ENCODE assay signal across 10 cellular contexts in the genomic region with DNA sequence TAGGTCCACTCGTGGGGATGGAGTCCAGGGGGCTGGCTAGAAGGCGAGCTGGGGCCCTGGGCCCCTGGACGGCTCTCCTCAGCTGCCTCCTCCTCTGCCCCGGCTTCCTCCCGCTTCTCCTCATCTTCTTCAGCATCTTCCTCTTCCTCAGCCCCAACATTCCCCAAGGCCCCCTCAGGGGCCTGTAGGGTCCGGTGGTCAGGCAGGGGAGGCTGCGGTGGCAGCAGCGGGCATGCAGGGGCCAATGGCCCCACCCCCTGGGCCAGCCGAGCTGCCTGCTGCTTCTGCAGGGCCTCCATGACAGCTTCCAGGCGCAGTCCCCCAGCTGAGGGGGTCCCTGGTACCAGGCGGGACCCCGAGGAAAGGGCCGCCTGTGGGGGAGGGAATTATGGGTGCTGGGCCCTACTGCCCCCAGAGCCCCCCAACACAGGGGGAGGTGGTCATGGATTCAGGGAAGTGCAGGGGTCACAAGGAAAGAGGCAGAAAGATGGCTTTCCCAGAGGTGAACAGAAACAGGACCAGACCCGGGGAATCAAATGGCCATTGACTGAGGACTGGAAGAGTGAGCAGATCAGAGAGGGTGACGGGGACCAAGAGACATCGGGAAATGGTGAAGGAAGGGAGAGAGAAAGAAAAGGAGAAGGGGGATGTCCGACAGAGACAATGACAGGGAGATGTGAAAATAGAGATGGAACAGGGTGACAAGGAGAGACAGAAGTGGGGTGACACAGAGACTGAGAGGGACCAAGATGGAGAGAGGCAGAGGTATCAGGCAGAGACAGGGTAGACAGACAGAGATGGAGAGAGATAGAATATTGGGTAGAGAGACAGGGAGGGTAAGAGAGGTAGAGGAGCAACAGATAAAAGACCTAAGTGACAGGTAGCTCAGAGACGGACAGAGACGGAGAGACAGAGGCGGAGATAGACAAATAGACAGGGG. TPM values are rescaled to one million over a fixed set of nuclear protein-coding genes. Genes with fewer than 3 reads are reported as not detected.
DNase-seq lines count a peak whose midpoint lies in the region; ATAC-seq and TF ChIP-seq lines count a peak whose summit lies in the region.
"Had no signal": no experiment of that assay in that cellular context is flagged by ENCODE, and none has a peak within 500 bp of the region (broad histone marks: within the 10 kb centered on the region; RNA-seq: fewer than 3 reads in every experiment).

No MANE protein-coding gene starts in this region.

- no peak overlapping the region for H3K27ac Mint-ChIP-seq in activated CD4-positive, alpha-beta T cell treated with anti-CD3 and anti-CD28 coated beads, Interleukin-2, amount 10 ng/mL, durations not matched to agents 7 days and 5 days
- no peak overlapping the region for H3K27ac Mint-ChIP-seq in activated T-helper 2 cell treated with anti-CD3 and anti-CD28 coated beads, Interferon-gamma antibody, Interleukin-2, Interleukin-4, amounts not matched to agents 10 μg/mL and 5 μg/mL and 100 μg/mL, durations not matched to agents 14 hours and 24 hours and 36 hours

- peaks cover 5% of the 10 kb centered on the region for H3K36me3 Mint-ChIP-seq in activated CD4-positive, alpha-beta T cell treated with anti-CD3 and anti-CD28 coated beads, Interleukin-2, amount 10 ng/mL, durations not matched to agents 7 days and 5 days (ENCODE audit: low read depth)
- peaks cover 13% of the 10 kb centered on the region for H3K36me3 Mint-ChIP-seq in activated T-helper 2 cell treated with anti-CD3 and anti-CD28 coated beads, Interferon-gamma antibody, Interleukin-2, Interleukin-4, amounts not matched to agents 10 μg/mL and 5 μg/mL and 100 μg/mL, durations not matched to agents 14 hours and 24 hours and 36 hours (ENCODE audit: low read depth)

- H3K4me3 Mint-ChIP-seq in activated CD4-positive, alpha-beta T cell treated with anti-CD3 and anti-CD28 coated beads, Interleukin-2, amount 10 ng/mL, durations not matched to agents 7 days and 5 days, result peak overlapping the region; percentile 61
- H3K4me3 Mint-ChIP-seq in activated T-helper 2 cell treated with anti-CD3 and anti-CD28 coated beads, Interferon-gamma antibody, Interleukin-2, Interleukin-4, amounts not matched to agents 10 μg/mL and 5 μg/mL and 100 μg/mL, durations not matched to agents 14 hours and 24 hours and 36 hours (ENCODE audit: low read depth), result peak overlapping the region; percentile 72

- H3K4me1 Mint-ChIP-seq in activated CD4-positive, alpha-beta T cell treated with anti-CD3 and anti-CD28 coated beads, Interleukin-2, amount 10 ng/mL, durations not matched to agents 7 days and 5 days, result peaks cover 17% of the 10 kb centered on the region
- peaks cover 10% of the 10 kb centered on the region for H3K4me1 Mint-ChIP-seq in activated T-helper 2 cell treated with anti-CD3 and anti-CD28 coated beads, Interferon-gamma antibody, Interleukin-2, Interleukin-4, amounts not matched to agents 10 μg/mL and 5 μg/mL and 100 μg/mL, durations not matched to agents 14 hours and 24 hours and 36 hours (ENCODE audit: low read depth)

- CTCF ChIA-PET in activated CD4-positive, alpha-beta T cell treated with anti-CD3 and anti-CD28 coated beads, Interleukin-2, amount 10 ng/mL, durations not matched to agents 7 days and 5 days (lab: Charles Lee), result interaction anchor here (1.0 to 1.7 kb wide), 2 partner anchors 10 to 16 kb away, joined by 3 to 4 read pairs; a partner anchor contains a TSS

- H3K27me3 ChIP-seq in spleen (replicated peaks in 1 of 7), result peaks cover 16 to 81% (median 73%) of the 10 kb centered on the region in 7 donors
- H3K27me3 ChIP-seq in BE2C, result peaks cover 45% of the 10 kb centered on the region

- peak overlapping the region; percentile 53 for H3K4me3 ChIP-seq in iPS-18c (ENCODE audit: insufficient read depth, low read depth, low read length)
- H3K4me3 ChIP-seq in spleen, result peak overlapping the region in 6 of 8 donors; percentile 26 to 64 (median 44)
- H3K4me3 ChIP-seq in BE2C (ENCODE audit: low read depth, low read length), result no peak overlapping the region

- intact Hi-C loops in activated T-helper 2 cell treated with anti-CD3 and anti-CD28 coated beads, Interferon-gamma antibody, Interleukin-2, Interleukin-4, amounts not matched to agents 10 μg/mL and 5 μg/mL and 100 μg/mL, durations not matched to agents 14 hours and 24 hours and 36 hours (cut with micrococcal nuclease), result no loop called here
- intact Hi-C loops in spleen (cut with DNase I; ENCODE audit: low total_unique reads), result no loop called here

- WGBS in spleen, 5 donors, result 34 to 50% (median 43%) methylated on average over 17 to 20 of the region's 20 CpGs

- POLR2A ChIA-PET in activated CD4-positive, alpha-beta T cell treated with anti-CD3 and anti-CD28 coated beads, Interleukin-2, amount 10 ng/mL, durations not matched to agents 7 days and 5 days (lab: Charles Lee), result no interaction called here

- H3K27me3 Mint-ChIP-seq in activated CD4-positive, alpha-beta T cell treated with anti-CD3 and anti-CD28 coated beads, Interleukin-2, amount 10 ng/mL, durations not matched to agents 7 days and 5 days, result peaks cover 67% of the 10 kb centered on the region
- H3K27me3 Mint-ChIP-seq in activated T-helper 2 cell treated with anti-CD3 and anti-CD28 coated beads, Interferon-gamma antibody, Interleukin-2, Interleukin-4, amounts not matched to agents 10 μg/mL and 5 μg/mL and 100 μg/mL, durations not matched to agents 14 hours and 24 hours and 36 hours (ENCODE audit: low read depth), result peaks cover 63% of the 10 kb centered on the region

- TF ChIP-seq CTCF in spleen (IDR thresholded peaks at IDR 0.05 in 8 of 11, conservative IDR thresholded peaks at IDR 0.05 in 3 of 11), result no peak
- no peak for TF ChIP-seq CTCF in BE2C (IDR thresholded peaks at IDR 0.05; ENCODE audit: low read depth, low read length)

- H3K27ac ChIP-seq in spleen, result no peak overlapping the region

- ATAC-seq in HG03108 (IDR thresholded peaks at IDR 0.05; ENCODE audit: unreplicated experiment) (no peak), HG02759 (IDR thresholded peaks at IDR 0.05; ENCODE audit: unreplicated experiment) (no peak)

- peaks cover 2% of the 10 kb centered on the region for H3K9me3 ChIP-seq in iPS-18c (ENCODE audit: control insufficient read depth, insufficient read depth, low read length)
- no peaks in the 10 kb centered on the region for H3K9me3 ChIP-seq in spleen
- H3K9me3 ChIP-seq in BE2C, result no peaks in the 10 kb centered on the region

- H3K9me3 Mint-ChIP-seq in activated CD4-positive, alpha-beta T cell treated with anti-CD3 and anti-CD28 coated beads, Interleukin-2, amount 10 ng/mL, durations not matched to agents 7 days and 5 days, result no peaks in the 10 kb centered on the region
- no peaks in the 10 kb centered on the region for H3K9me3 Mint-ChIP-seq in activated T-helper 2 cell treated with anti-CD3 and anti-CD28 coated beads, Interferon-gamma antibody, Interleukin-2, Interleukin-4, amounts not matched to agents 10 μg/mL and 5 μg/mL and 100 μg/mL, durations not matched to agents 14 hours and 24 hours and 36 hours

- TF ChIP-seq POLR2A in spleen (IDR thresholded peaks at IDR 0.05), result no peak

- no peak for DNase-seq in activated CD4-positive, alpha-beta T cell treated with anti-CD3 and anti-CD28 coated beads, Interleukin-2, amount 10 ng/mL, durations not matched to agents 7 days and 5 days
- no peak for DNase-seq in activated CD4-positive, alpha-beta T cell treated with anti-CD3 and anti-CD28 coated beads for 1 hour
- no peak for DNase-seq in activated T-helper 2 cell treated with anti-CD3 and anti-CD28 coated beads, Interferon-gamma antibody, Interleukin-2, Interleukin-4, amounts not matched to agents 10 μg/mL and 5 μg/mL and 100 μg/mL, durations not matched to agents 14 hours and 24 hours and 36 hours (ENCODE audit: low spot score)
- DNase-seq in spleen (no peak), BE2C (no peak)
- DNase-seq: hippocampal formation had no signal

- peaks cover 0 to 43% (median 31%) of the 10 kb centered on the region in 6 donors for H3K4me1 ChIP-seq in spleen
- H3K4me1 ChIP-seq in BE2C, result no peaks in the 10 kb centered on the region; the same call in 1 of the 2 replicates

- H3K36me3 ChIP-seq in spleen (no peaks in the 10 kb centered on the region), BE2C (no peaks in the 10 kb centered on the region)

RNA-seq across cellular contexts. Expression of a gene that starts 0.9 kb away (rescaled TPM):
- under 1 TPM; 0.46 to 0.69 TPM for total RNA-seq in activated CD4-positive, alpha-beta T cell treated with anti-CD3 and anti-CD28 coated beads, Interleukin-2, amount 10 ng/mL, durations not matched to agents 7 days and 5 days
- total RNA-seq in activated T-helper 2 cell treated with anti-CD3 and anti-CD28 coated beads, Interferon-gamma antibody, Interleukin-2, Interleukin-4, amounts not matched to agents 10 μg/mL and 5 μg/mL and 100 μg/mL, durations not matched to agents 14 hours and 24 hours and 36 hours, result 0.14 and 0.21 TPM in 2 replicates
- total RNA-seq in spleen, result not detected
- not detected for polyA plus RNA-seq in spleen
- polyA plus RNA-seq in BE2C (2012; ENCODE audit: insufficient read depth, insufficient read length, low read depth), result not detected
- total RNA-seq: M059J had no signal

RNA-seq across cellular contexts. Expression of a gene that starts 7.7 kb away (rescaled TPM):
- 100 to 1,000 TPM; 150 to 153 TPM for total RNA-seq in activated CD4-positive, alpha-beta T cell treated with anti-CD3 and anti-CD28 coated beads, Interleukin-2, amount 10 ng/mL, durations not matched to agents 7 days and 5 days
- 57.8 and 65.5 TPM in 2 replicates for total RNA-seq in activated T-helper 2 cell treated with anti-CD3 and anti-CD28 coated beads, Interferon-gamma antibody, Interleukin-2, Interleukin-4, amounts not matched to agents 10 μg/mL and 5 μg/mL and 100 μg/mL, durations not matched to agents 14 hours and 24 hours and 36 hours
- total RNA-seq in spleen, result 10 to 100 TPM; 43.8 to 64.1 (median 52.1) TPM
- polyA plus RNA-seq in spleen, result 10 to 100 TPM; 59.3 to 79.8 (median 75.9) TPM
- polyA plus RNA-seq in BE2C (2012; ENCODE audit: insufficient read depth, insufficient read length, low read depth), result 154 TPM

RNA-seq across cellular contexts. Expression of a gene that starts 9.6 kb away (rescaled TPM):
- 10 to 100 TPM; 57.7 to 62.2 TPM for total RNA-seq in activated CD4-positive, alpha-beta T cell treated with anti-CD3 and anti-CD28 coated beads, Interleukin-2, amount 10 ng/mL, durations not matched to agents 7 days and 5 days
- total RNA-seq in activated T-helper 2 cell treated with anti-CD3 and anti-CD28 coated beads, Interferon-gamma antibody, Interleukin-2, Interleukin-4, amounts not matched to agents 10 μg/mL and 5 μg/mL and 100 μg/mL, durations not matched to agents 14 hours and 24 hours and 36 hours, result 105 and 109 TPM in 2 replicates
- total RNA-seq in spleen, result 10 to 100 TPM; 24.1 to 39.7 (median 28.4) TPM
- 10 to 100 TPM; 19.4 to 31.1 (median 24.4) TPM for polyA plus RNA-seq in spleen
- polyA plus RNA-seq in BE2C (2012; ENCODE audit: insufficient read depth, insufficient read length, low read depth), result 226 TPM

RNA-seq across cellular contexts. Expression of a gene that starts 16.1 kb away (rescaled TPM):
- 10 to 100 TPM; 22.7 to 26.8 TPM for total RNA-seq in activated CD4-positive, alpha-beta T cell treated with anti-CD3 and anti-CD28 coated beads, Interleukin-2, amount 10 ng/mL, durations not matched to agents 7 days and 5 days
- total RNA-seq in activated T-helper 2 cell treated with anti-CD3 and anti-CD28 coated beads, Interferon-gamma antibody, Interleukin-2, Interleukin-4, amounts not matched to agents 10 μg/mL and 5 μg/mL and 100 μg/mL, durations not matched to agents 14 hours and 24 hours and 36 hours, result 33.7 and 35.0 TPM in 2 replicates
- 10 to 100 TPM; 16.8 to 36.1 (median 21.5) TPM for total RNA-seq in spleen
- polyA plus RNA-seq in spleen, result 10 to 100 TPM; 32.5 to 54.1 (median 46.7) TPM
- polyA plus RNA-seq in BE2C (2012; ENCODE audit: insufficient read depth, insufficient read length, low read depth), result 78.3 TPM

RNA-seq across cellular contexts. Expression of a gene that starts 18.5 kb away (rescaled TPM):
- 100 to 1,000 TPM; 114 to 125 TPM for total RNA-seq in activated CD4-positive, alpha-beta T cell treated with anti-CD3 and anti-CD28 coated beads, Interleukin-2, amount 10 ng/mL, durations not matched to agents 7 days and 5 days
- 74.3 and 78.4 TPM in 2 replicates for total RNA-seq in activated T-helper 2 cell treated with anti-CD3 and anti-CD28 coated beads, Interferon-gamma antibody, Interleukin-2, Interleukin-4, amounts not matched to agents 10 μg/mL and 5 μg/mL and 100 μg/mL, durations not matched to agents 14 hours and 24 hours and 36 hours
- total RNA-seq in spleen, result 100 to 1,000 TPM in 1 of 7 donors, 10 to 100 TPM in 6; 56.6 to 101 (median 78.9) TPM
- 10 to 100 TPM; 32.1 to 74.4 (median 55.1) TPM for polyA plus RNA-seq in spleen
- polyA plus RNA-seq in BE2C (2012; ENCODE audit: insufficient read depth, insufficient read length, low read depth), result 58.3 TPM
